ENCODE assay signal across 8 cellular contexts in genomic region chr13:33931397-33931987, GRCh38.
DNase-seq lines count a peak whose midpoint lies in the region; ATAC-seq, FAIRE-seq and TF ChIP-seq lines count a peak whose summit lies in the region.

No MANE protein-coding gene starts in this region.

- POLR2A ChIA-PET in K562 (lab: Yijun Ruan, JAX): no interaction called here

- H3K4me1 ChIP-seq in GM23248 (ENCODE audit: insufficient read depth) (no peaks in the 10 kb centered on the region), K562 (replicated peaks in 1 of 2; ENCODE audit: control insufficient read depth in 2 of 2, insufficient read depth in 2 of 2, low read length in 2 of 2) (no peaks in the 10 kb centered on the region)

- peak; percentile 38 to 62 for TF ChIP-seq RAD21 in K562 (CRISPR knock-in tag; conservative IDR thresholded peaks at IDR 0.05 in 1 of 2, IDR thresholded peaks at IDR 0.05 in 1 of 2)

- in situ Hi-C loops in GM23248 (cut with MboI) (loop anchor here (10.0 kb wide), 2 partner anchors 143 to 1223 kb away; no protein-coding TSS in a partner anchor), K562 (cut with MboI) (loop anchor here (25.0 kb wide), 1 partner anchor 1231 kb away; no protein-coding TSS in a partner anchor)

- WGBS in GM23248 (ENCODE audit: low coverage in 1 of 2, low lambda C conversion rate in 2 of 2, missing lambda C conversion rate in 2 of 2), 2 experiments: 81 to 82% methylated on average over 4 of the region's 4 CpGs
- 11% methylated on average over 4 of the region's 4 CpGs for WGBS in K562 (ENCODE audit: insufficient coverage, low coverage, missing lambda C conversion rate)

- peak; percentile 73 for DNase-seq in ELR (ENCODE audit: low read depth)
- DNase-seq in GM23248: peak; percentile 74
- peak; percentile 40 for DNase-seq in NCI-H1694 treated with DMSO at 0.1 percent for 48 hours (lab: John Stamatoyannopoulos, UW)
- peak; percentile 6 to 48 (median 14) for DNase-seq in K562 (ENCODE audit: extremely low read depth in 1 of 4, low spot score in 3 of 4)
- peak; percentile 20 for DNase-seq in kidney glomerular epithelial cell (lab: John Stamatoyannopoulos, UW)
- DNase-seq in NCI-H187 treated with DMSO at 0.1 percent for 48 hours (lab: John Stamatoyannopoulos, UW): no peak

- H3K4me2 ChIP-seq in GM23248 (ENCODE audit: unreplicated experiment): no peak overlapping the region
- no peak overlapping the region for H3K4me2 ChIP-seq in K562 (ENCODE audit: insufficient read depth, low read length)

- no peak for TF ChIP-seq POLR2A in K562 (conservative IDR thresholded peaks at IDR 0.05)

- H2AFZ ChIP-seq in GM23248 (no peak overlapping the region), K562 (ENCODE audit: low read depth, low read length) (no peak overlapping the region)

- FAIRE-seq in K562 (lab: Jason Lieb, UNC): no peak

- no peaks in the 10 kb centered on the region for H3K9me2 ChIP-seq in GM23248 (ENCODE audit: insufficient read depth)

- H3K27me3 ChIP-seq in GM23248 (replicated peaks; ENCODE audit: insufficient read depth): no peaks in the 10 kb centered on the region
- no peaks in the 10 kb centered on the region for H3K27me3 ChIP-seq in K562 (ENCODE audit: control insufficient read depth in 2 of 2, insufficient read depth in 2 of 2, low read length in 2 of 2)

- no peak overlapping the region for H3K9ac ChIP-seq in GM23248
- H3K9ac ChIP-seq in K562 (ENCODE audit: insufficient read depth in 1 of 2, low read depth in 2 of 2, low read length in 2 of 2): no peak overlapping the region

- no peaks in the 10 kb centered on the region for H3K36me3 ChIP-seq in GM23248 (ENCODE audit: low read depth)
- no peaks in the 10 kb centered on the region for H3K36me3 ChIP-seq in K562 (ENCODE audit: control insufficient read depth, insufficient read depth, low read length)

- H3K27ac ChIP-seq in GM23248 (no peak overlapping the region), K562 (ENCODE audit: extremely low read depth, low read depth, low read length) (no peak overlapping the region)

- no peaks in the 10 kb centered on the region for H3F3A ChIP-seq in GM23248 (ENCODE audit: insufficient read depth)

- TF ChIP-seq CTCF in K562 (IDR thresholded peaks at IDR 0.05 in 2 of 3, conservative IDR thresholded peaks at IDR 0.05 in 1 of 3; ENCODE audit: insufficient read depth in 2 of 3, low read depth in 1 of 3, low read length in 3 of 3): peak in 2 of 3 experiments; percentile 18 to 47; a peak in 2 of 6 replicates

- H3K9me3 ChIP-seq in GM23248 (ENCODE audit: low read depth) (no peaks in the 10 kb centered on the region), K562 (replicated peaks; ENCODE audit: control insufficient read depth, insufficient read depth, low read depth, low read length) (no peaks in the 10 kb centered on the region)

- TF ChIP-seq EP300 in K562 (IDR thresholded peaks at IDR 0.05; ENCODE audit: low read length): no peak

- intact Hi-C loops in K562 (cut with micrococcal nuclease): loop anchor here (2.0 kb wide), 2 partner anchors 1225 to 1789 kb away; no protein-coding TSS in a partner anchor

- peak; percentile 83 for ATAC-seq in K562
- ATAC-seq in GM21528 (IDR thresholded peaks at IDR 0.05; ENCODE audit: low FRiP score, unreplicated experiment): no peak
- no peak for ATAC-seq in HG03097 (IDR thresholded peaks at IDR 0.05; ENCODE audit: low FRiP score, unreplicated experiment)

- no TSS peak for BruUV-seq in K562 (replicated peaks; lab: Mats Ljungman, UMichigan)

- no peaks in the 10 kb centered on the region for H4K20me1 ChIP-seq in GM23248 (ENCODE audit: insufficient read depth)
- H4K20me1 ChIP-seq in K562 (replicated peaks; ENCODE audit: control insufficient read depth, insufficient read depth, low read length): no peaks in the 10 kb centered on the region

- CTCF ChIA-PET in K562 (lab: Yijun Ruan, JAX; ENCODE audit: low intra/inter-chr PET ratio): interaction anchor here (1.1 kb wide), 1 partner anchor 1232 kb away, joined by 3 read pairs; no protein-coding TSS in a partner anchor

- H3K4me3 ChIP-seq in GM23248: no peak overlapping the region
- no peak overlapping the region for H3K4me3 ChIP-seq in K562

- H3K79me2 ChIP-seq in GM23248 (ENCODE audit: insufficient read depth) (no peaks in the 10 kb centered on the region), K562 (ENCODE audit: control insufficient read depth, insufficient read depth, low read length) (no peaks in the 10 kb centered on the region)

- no peaks in the 10 kb centered on the region for H3K9me1 ChIP-seq in K562 (ENCODE audit: control insufficient read depth, insufficient read depth, low read length)

TF ChIP-seq in K562, 482 proteins besides CTCF, POLR2A, EP300 and RAD21 (continues in another document):
- no peak for TF ChIP-seq MGA (IDR thresholded peaks at IDR 0.05)
- no peak for TF ChIP-seq SMARCB1 (IDR thresholded peaks at IDR 0.05; ENCODE audit: insufficient read length, low read depth)
- no peak for TF ChIP-seq ARNT (IDR thresholded peaks at IDR 0.05)
